25 cellular contexts compared by ENCODE assay signal in genomic region chr18:3360211-3360610, GRCh38.
DNase-seq lines count a peak whose midpoint lies in the region; ATAC-seq and TF ChIP-seq lines count a peak whose summit lies in the region.
"Had no signal": no experiment of that assay in that cellular context is flagged by ENCODE, and none has a peak within 500 bp of the region (broad histone marks: within the 10 kb centered on the region; RNA-seq: fewer than 3 reads in every experiment).

No MANE protein-coding gene starts in this region.

- H3F3A ChIP-seq in neural progenitor cell (ENCODE audit: low read depth) = peaks cover 12% of the 10 kb centered on the region

- H3K4me3 ChIP-seq in neural progenitor cell (no peak overlapping the region), lower lobe of right lung (no peak overlapping the region)
- H3K4me3 ChIP-seq: gastrocnemius medialis, vagina had no signal

- H3K27ac ChIP-seq in neural progenitor cell = peak overlapping the region; percentile 49
- H3K27ac ChIP-seq in lower lobe of right lung = no peak overlapping the region
- no peak overlapping the region for H3K27ac ChIP-seq in CD4-positive, alpha-beta T cell (ENCODE audit: low read depth, low read length)
- H3K27ac ChIP-seq: gastrocnemius medialis, HL-60, vagina had no signal

- peaks cover 14% of the 10 kb centered on the region for H3K4me1 Mint-ChIP-seq in neural progenitor cell
- peaks cover 10% of the 10 kb centered on the region for H3K4me1 Mint-ChIP-seq in CD4-positive, alpha-beta T cell (ENCODE audit: low read depth)

- H3K9me3 Mint-ChIP-seq in neural progenitor cell = peaks cover 2% of the 10 kb centered on the region
- H3K9me3 Mint-ChIP-seq in CD4-positive, alpha-beta T cell = no peaks in the 10 kb centered on the region
- H3K9me3 Mint-ChIP-seq: dendritic cell treated with granulocyte-macrophage colony-stimulating factor and Interleukin-4, amounts not matched to agents 40 ng/mL and 50 ng/mL, for 4 days had no signal

- ATAC-seq in HG02678 (IDR thresholded peaks at IDR 0.05; ENCODE audit: unreplicated experiment) = no peak
- ATAC-seq in lower lobe of right lung = no peak
- ATAC-seq in CD4-positive, alpha-beta T cell (ENCODE audit: poor library complexity) = no peak
- ATAC-seq: gastrocnemius medialis, left lobe of liver had no signal

- H3K4me1 ChIP-seq in neural progenitor cell (peaks cover 22% of the 10 kb centered on the region), lower lobe of right lung (no peaks in the 10 kb centered on the region)
- H3K4me1 ChIP-seq: gastrocnemius medialis, vagina had no signal

- H3K9me3 ChIP-seq in neural progenitor cell (ENCODE audit: low read depth) (no peaks in the 10 kb centered on the region), lower lobe of right lung (no peaks in the 10 kb centered on the region)
- H3K9me3 ChIP-seq in CD4-positive, alpha-beta T cell (ENCODE audit: control insufficient read depth, low read length) = no peaks in the 10 kb centered on the region
- H3K9me3 ChIP-seq: gastrocnemius medialis, vagina had no signal

- no peak overlapping the region for H3K9ac ChIP-seq in neural progenitor cell

- H3K27me3 ChIP-seq in neural progenitor cell (no peaks in the 10 kb centered on the region), lower lobe of right lung (ENCODE audit: low read depth) (no peaks in the 10 kb centered on the region)
- H3K27me3 ChIP-seq in CD4-positive, alpha-beta T cell (ENCODE audit: control insufficient read depth, insufficient read depth, low read length) = no peaks in the 10 kb centered on the region
- H3K27me3 ChIP-seq: gastrocnemius medialis, vagina had no signal

- peak; percentile 82 for DNase-seq in Ammon's horn (ENCODE audit: low spot score)
- DNase-seq in amygdala (lab: John Stamatoyannopoulos, UW) = peak in 42 of 56 donors; percentile 3 to 68 (median 32)
- peak; percentile 40 to 87 (median 73) for DNase-seq in head of caudate nucleus
- peak; percentile 95 for DNase-seq in neural progenitor cell (ENCODE audit: low spot score)
- DNase-seq in lower lobe of right lung = no peak
- DNase-seq in cortex of kidney (lab: John Stamatoyannopoulos, UW) = no peak
- DNase-seq in CD4-positive, alpha-beta T cell = no peak
- DNase-seq: 8988T; activated CD4-positive, alpha-beta T cell treated with anti-CD3 and anti-CD28 coated beads, Interleukin-2, amount 50 U/mL, for 1 hour; activated CD8-positive, alpha-beta memory T cell treated with anti-CD3 and anti-CD28 coated beads, Interleukin-2, amount 50 U/mL, for 48 hours; activated effector memory CD4-positive, alpha-beta T cell treated with anti-CD3 and anti-CD28 coated beads, Interleukin-2, amount 50 U/mL, for 16 hours; erythroblast; gastrocnemius medialis; IMR-90; NCI-H1417 treated with DMSO at 0.1 percent for 48 hours; NCI-H69; OCI-M1; stimulated activated CD4-positive, alpha-beta T cell treated with anti-CD3 and anti-CD28 coated beads, Interleukin-12 subunit alpha, Interleukin-12 subunit beta, amount 100 ng/mL, for 4 hours; stimulated activated CD8-positive, alpha-beta memory T cell treated with anti-CD3 and anti-CD28 coated beads, Interleukin-4, amount 100 ng/mL, for 48 hours had no signal

- no peak overlapping the region for H3K4me3 Mint-ChIP-seq in neural progenitor cell
- H3K4me3 Mint-ChIP-seq in CD4-positive, alpha-beta T cell = no peak overlapping the region
- H3K4me3 Mint-ChIP-seq: dendritic cell treated with granulocyte-macrophage colony-stimulating factor and Interleukin-4, amounts not matched to agents 40 ng/mL and 50 ng/mL, for 4 days; T-helper 1 cell treated with Interleukin-12 subunit alpha and Interleukin-12 subunit beta and Interleukin-4 antibody, amounts not matched to agents 30 μg/mL and 1 μg/mL, for 36 hours had no signal

- TF ChIP-seq CTCF in neural progenitor cell (IDR thresholded peaks at IDR 0.05) (no peak), lower lobe of right lung (IDR thresholded peaks at IDR 0.05) (no peak)
- no peak for TF ChIP-seq CTCF in CD4-positive, alpha-beta T cell (IDR thresholded peaks at IDR 0.05)

- no peaks in the 10 kb centered on the region for H3K36me3 Mint-ChIP-seq in neural progenitor cell
- no peaks in the 10 kb centered on the region for H3K36me3 Mint-ChIP-seq in CD4-positive, alpha-beta T cell (ENCODE audit: low read depth)

- H3K4me2 ChIP-seq in neural progenitor cell = peak overlapping the region; percentile 53

- H3K27me3 Mint-ChIP-seq in neural progenitor cell (ENCODE audit: insufficient read depth, low read depth) = peaks cover 4% of the 10 kb centered on the region
- H3K27me3 Mint-ChIP-seq in CD4-positive, alpha-beta T cell = no peaks in the 10 kb centered on the region
- H3K27me3 Mint-ChIP-seq: dendritic cell treated with granulocyte-macrophage colony-stimulating factor and Interleukin-4, amounts not matched to agents 40 ng/mL and 50 ng/mL, for 4 days had no signal

- peak overlapping the region; percentile 66 for H2AFZ ChIP-seq in neural progenitor cell (replicated peaks)

- H3K27ac Mint-ChIP-seq in neural progenitor cell = no peak overlapping the region
- H3K27ac Mint-ChIP-seq in CD4-positive, alpha-beta T cell = no peak overlapping the region
- H3K27ac Mint-ChIP-seq: dendritic cell treated with granulocyte-macrophage colony-stimulating factor and Interleukin-4, amounts not matched to agents 40 ng/mL and 50 ng/mL, for 4 days; T-helper 1 cell treated with Interleukin-12 subunit alpha and Interleukin-12 subunit beta and Interleukin-4 antibody, amounts not matched to agents 30 μg/mL and 1 μg/mL, for 36 hours had no signal

- intact Hi-C loops in head of caudate nucleus (cut with DNase I) (no loop called here), lower lobe of right lung (cut with DNase I) (no loop called here)
- intact Hi-C loops in CD4-positive, alpha-beta T cell (cut with DNase I, micrococcal nuclease) = no loop called here

- H3K79me2 ChIP-seq in neural progenitor cell (ENCODE audit: low read depth) = no peaks in the 10 kb centered on the region

- POLR2A ChIA-PET in CD4-positive, alpha-beta T cell (lab: Charles Lee) = no interaction called here

- no peaks in the 10 kb centered on the region for H3K36me3 ChIP-seq in neural progenitor cell
- H3K36me3 ChIP-seq in lower lobe of right lung = no peaks in the 10 kb centered on the region
- H3K36me3 ChIP-seq: gastrocnemius medialis, vagina had no signal

- no peaks in the 10 kb centered on the region for H4K20me1 ChIP-seq in neural progenitor cell (ENCODE audit: low read depth)

- CTCF ChIA-PET in CD4-positive, alpha-beta T cell (lab: Charles Lee) = no interaction called here

Comparison
In these comparisons a context has a peak if more than half of its experiments do, and no peak if none do; other contexts are left out.
1. DNase-seq: peak in Ammon's horn (single experiment), amygdala (42 of 56), head of caudate nucleus (42 of 42) and neural progenitor cell (single experiment); none in lower lobe of right lung (single experiment), cortex of kidney (single experiment) and CD4-positive, alpha-beta T cell (0 of 10).